9 cellular contexts compared by ENCODE assay signal in the genomic region with DNA sequence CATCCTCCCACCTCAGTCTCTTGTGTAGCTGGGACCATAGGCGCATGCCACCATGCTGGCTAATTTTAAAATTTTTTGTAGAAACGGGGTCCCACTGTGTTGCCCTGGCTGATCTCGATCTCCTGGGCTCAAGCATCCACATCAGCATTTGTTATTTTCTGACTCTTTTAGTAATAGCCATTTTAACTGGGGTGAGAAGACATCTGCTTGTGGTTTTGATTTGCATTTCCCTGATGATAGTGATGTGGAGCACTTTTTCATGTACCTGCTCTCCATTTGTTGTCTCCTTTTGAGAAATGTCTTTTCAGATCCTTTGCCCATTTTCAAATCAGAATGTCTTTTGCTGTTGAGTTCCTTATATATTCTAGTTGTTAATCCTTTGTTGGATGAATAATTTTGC. TPM values are rescaled to one million over a fixed set of nuclear protein-coding genes. Genes with fewer than 3 reads are reported as not detected.
DNase-seq lines count a peak whose midpoint lies in the region; ATAC-seq and TF ChIP-seq lines count a peak whose summit lies in the region.
"Had no signal": no experiment of that assay in that cellular context is flagged by ENCODE, and none has a peak within 500 bp of the region (broad histone marks: within the 10 kb centered on the region; RNA-seq: fewer than 3 reads in every experiment).

No MANE protein-coding gene starts in this region.

- no peaks in the 10 kb centered on the region for H3K36me3 ChIP-seq in aorta (ENCODE audit: control insufficient read depth in 1 of 2, insufficient read depth in 2 of 2, low read length in 1 of 2)
- H3K36me3 ChIP-seq in esophagus muscularis mucosa, result no peaks in the 10 kb centered on the region

- no peaks in the 10 kb centered on the region for H3K4me1 ChIP-seq in aorta (ENCODE audit: control insufficient read depth in 1 of 2, insufficient read depth in 2 of 2, low read length in 2 of 2)
- H3K4me1 ChIP-seq in esophagus muscularis mucosa, result peaks cover 14 to 21% (median 21%) of the 10 kb centered on the region in 4 donors

- DNase-seq in central memory CD4-positive, alpha-beta T cell, result peak; percentile 23
- DNase-seq in DMS79 treated with DMSO at 0.1 percent for 48 hours (lab: John Stamatoyannopoulos, UW), result no peak
- DNase-seq in type B pancreatic cell (ENCODE audit: extremely low spot score, unreplicated experiment), result no peak
- no peak for DNase-seq in aorta
- no peak for DNase-seq in esophagus muscularis mucosa (ENCODE audit: extremely low spot score)
- DNase-seq: NCI-H748 treated with DMSO at 0.1 percent for 48 hours had no signal

- H3K9me3 Mint-ChIP-seq in type B pancreatic cell, result peaks cover 4% of the 10 kb centered on the region

- no peaks in the 10 kb centered on the region for H3K27me3 Mint-ChIP-seq in type B pancreatic cell

- TF ChIP-seq EP300 in esophagus muscularis mucosa (IDR thresholded peaks at IDR 0.05), result no peak

- TF ChIP-seq POLR2A in GM18505 (IDR thresholded peaks at IDR 0.05; ENCODE audit: borderline replicate concordance, extremely low read depth, insufficient read depth, insufficient read length) (no peak), esophagus muscularis mucosa (IDR thresholded peaks at IDR 0.05; ENCODE audit: low read depth) (no peak)

- WGBS in aorta, 2 donors, result 96% methylated on average over 3 of the region's 3 CpGs
- WGBS in esophagus muscularis mucosa, result 90% methylated on average over 3 of the region's 3 CpGs

- H3K27ac Mint-ChIP-seq in type B pancreatic cell, result no peak overlapping the region

- H3K27ac ChIP-seq in aorta (ENCODE audit: low read depth in 1 of 2, low read length in 2 of 2), result no peak overlapping the region
- no peak overlapping the region for H3K27ac ChIP-seq in esophagus muscularis mucosa (replicated peaks in 1 of 4)

- intact Hi-C loops in aorta (cut with DNase I), result no loop called here
- intact Hi-C loops in esophagus muscularis mucosa (cut with DNase I), result no loop called here

- H3K9me3 ChIP-seq in aorta (ENCODE audit: control insufficient read depth, low read length) (no peaks in the 10 kb centered on the region), esophagus muscularis mucosa (no peaks in the 10 kb centered on the region)

- ATAC-seq in GM18505 (IDR thresholded peaks at IDR 0.05; ENCODE audit: unreplicated experiment), result peak; percentile 58
- ATAC-seq in GM21423 (IDR thresholded peaks at IDR 0.05; ENCODE audit: unreplicated experiment), result peak; percentile 57
- peak; percentile 53 for ATAC-seq in HG03378 (IDR thresholded peaks at IDR 0.05; ENCODE audit: unreplicated experiment)
- no peak for ATAC-seq in aorta (ENCODE audit: low FRiP score)

- H3K4me3 Mint-ChIP-seq in type B pancreatic cell, result no peak overlapping the region

- TF ChIP-seq CTCF in type B pancreatic cell (conservative IDR thresholded peaks at IDR 0.05) (no peak), esophagus muscularis mucosa (IDR thresholded peaks at IDR 0.05) (no peak)

- H3K36me3 Mint-ChIP-seq in type B pancreatic cell, result peaks cover 33% of the 10 kb centered on the region

- H3K27me3 ChIP-seq in aorta (ENCODE audit: control insufficient read depth in 1 of 2, insufficient read depth in 2 of 2, low read length in 1 of 2) (no peaks in the 10 kb centered on the region), esophagus muscularis mucosa (no peaks in the 10 kb centered on the region)

- no peak overlapping the region for H3K4me3 ChIP-seq in aorta (ENCODE audit: low read length in 2 of 2)
- no peak overlapping the region for H3K4me3 ChIP-seq in esophagus muscularis mucosa

- peaks cover 7% of the 10 kb centered on the region for H3K4me1 Mint-ChIP-seq in type B pancreatic cell (ENCODE audit: unreplicated experiment)

RNA-seq across cellular contexts. Expression of gene TULP4, which starts 22.2 kb away (rescaled TPM):
- 94.1 and 109 TPM in 2 replicates for total RNA-seq in type B pancreatic cell (ENCODE audit: low replicate concordance)
- total RNA-seq in aorta, result 10 to 100 TPM; 63.4 to 86.1 TPM
- polyA plus RNA-seq in aorta, result 10 to 100 TPM in 1 of 2 donors, 1 to 10 TPM in 1; 2.4 to 16.7 TPM
- 100 to 1,000 TPM; 129 to 170 (median 156) TPM for total RNA-seq in esophagus muscularis mucosa
